Comparison of ENCODE assay signal across 8 cellular contexts in genomic region chr11:27699926-27700350, GRCh38. TPM values are rescaled to one million over a fixed set of nuclear protein-coding genes. Genes with fewer than 3 reads are reported as not detected.
DNase-seq lines count a peak whose midpoint lies in the region; ATAC-seq and TF ChIP-seq lines count a peak whose summit lies in the region.

No MANE protein-coding gene starts in this region.

- TF ChIP-seq POLR2A in testis (IDR thresholded peaks at IDR 0.05) = no peak

- DNase-seq in NCI-H1417 (lab: John Stamatoyannopoulos, UW) (peak in 2 of 3 experiments; percentile 51 to 55), NCI-H1417 treated with DMSO at 0.1 percent for 48 hours (lab: John Stamatoyannopoulos, UW) (no peak), ascending aorta (ENCODE audit: low spot score in 2 of 2) (no peak), testis (no peak), NCI-H1694 treated with DMSO at 0.1 percent for 48 hours (lab: John Stamatoyannopoulos, UW) (no peak)

- H3K4me1 ChIP-seq in ascending aorta (peaks cover 0 to 20% of the 10 kb centered on the region in 2 donors), liver (ENCODE audit: control insufficient read depth in 4 of 4, insufficient read depth in 4 of 4, low read length in 3 of 4) (peaks cover 11 to 31% (median 27%) of the 10 kb centered on the region in 4 donors), testis (peaks cover 22% of the 10 kb centered on the region)

- TF ChIP-seq CTCF in ascending aorta (IDR thresholded peaks at IDR 0.05) (no peak), liver (IDR thresholded peaks at IDR 0.05; ENCODE audit: low read depth, low read length, missing input control) (no peak), testis (IDR thresholded peaks at IDR 0.05) (no peak)

- H3K27ac ChIP-seq in ascending aorta (peak overlapping the region in 1 of 2 donors; percentile 16), liver (ENCODE audit: low read depth in 1 of 2, low read length in 2 of 2) (no peak overlapping the region), testis (no peak overlapping the region)

- no peak overlapping the region for H3K9ac ChIP-seq in liver (ENCODE audit: low read depth in 1 of 2, low read length in 2 of 2)

- H3K9me3 ChIP-seq in ascending aorta (no peaks in the 10 kb centered on the region), liver (ENCODE audit: control insufficient read depth in 4 of 4, low read length in 3 of 4) (no peaks in the 10 kb centered on the region), testis (no peaks in the 10 kb centered on the region)

- intact Hi-C loops in ascending aorta (cut with DNase I) (loop anchor here (2.0 to 5.0 kb wide), 4 partner anchors 407 to 1632 kb away; partner anchors contain the start of genes KIF18A and METTL15), testis (cut with DNase I; ENCODE audit: low total_unique reads) (no loop called here)

- ATAC-seq in HG02610 (IDR thresholded peaks at IDR 0.05; ENCODE audit: unreplicated experiment) = no peak
- ATAC-seq in GM21360 (IDR thresholded peaks at IDR 0.05; ENCODE audit: unreplicated experiment) = no peak

- TF ChIP-seq RAD21 in liver (IDR thresholded peaks at IDR 0.05) = no peak

- H3K27me3 ChIP-seq in ascending aorta (peaks cover 7% of the 10 kb centered on the region), liver (ENCODE audit: control insufficient read depth in 4 of 4, insufficient read depth in 4 of 4, low read length in 3 of 4) (peaks cover 0 to 12% (median 5%) of the 10 kb centered on the region in 4 donors), testis (no peaks in the 10 kb centered on the region)

- 2% methylated on average over 28 of the region's 28 CpGs for WGBS in liver
- 0 to 2% methylated on average over 3 to 28 of the region's 28 CpGs for WGBS in testis, 2 donors

- H3K36me3 ChIP-seq in ascending aorta = no peaks in the 10 kb centered on the region
- no peaks in the 10 kb centered on the region for H3K36me3 ChIP-seq in liver (ENCODE audit: control insufficient read depth in 4 of 4, insufficient read depth in 3 of 4, low read depth in 1 of 4, low read length in 3 of 4)
- H3K36me3 ChIP-seq in testis (ENCODE audit: low read depth, missing control alignments) = no peaks in the 10 kb centered on the region

- H3K4me3 ChIP-seq in ascending aorta = peak overlapping the region; percentile 75 to 79
- H3K4me3 ChIP-seq in liver (ENCODE audit: low read depth in 1 of 3, low read length in 3 of 3) = peak overlapping the region; percentile 23 to 67 (median 46)
- H3K4me3 ChIP-seq in testis = peak overlapping the region; percentile 40 to 47

TF ChIP-seq in liver, 16 proteins besides CTCF, POLR2A, EP300 and RAD21:
- no peak for TF ChIP-seq JUND (IDR thresholded peaks at IDR 0.05)
- TF ChIP-seq, protein P1, sequence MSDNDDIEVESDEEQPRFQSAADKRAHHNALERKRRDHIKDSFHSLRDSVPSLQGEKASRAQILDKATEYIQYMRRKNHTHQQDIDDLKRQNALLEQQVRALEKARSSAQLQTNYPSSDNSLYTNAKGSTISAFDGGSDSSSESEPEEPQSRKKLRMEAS (IDR thresholded peaks at IDR 0.05) = no peak
- no peak for TF ChIP-seq SP1 (IDR thresholded peaks at IDR 0.05)

RNA-seq across cellular contexts. Expression of gene BDNF, which starts 0.3 kb away (rescaled TPM):
- total RNA-seq in ascending aorta (4.7 TPM), liver (under 1 TPM; 0.08 to 0.28 TPM), testis (under 1 TPM; 0.62 to 0.87 TPM)
- polyA plus RNA-seq in liver (under 1 TPM; 0.03 to 0.06 TPM), testis (ENCODE audit: insufficient read depth, low read depth, low replicate concordance) (1.1 TPM)

Comparison
In these comparisons a context has a peak if more than half of its experiments do, and no peak if none do; other contexts are left out.
1. DNase-seq: peak in NCI-H1417 (2 of 3); none in NCI-H1417 treated with DMSO at 0.1 percent for 48 hours (single experiment), ascending aorta (0 of 2), testis (single experiment) and NCI-H1694 treated with DMSO at 0.1 percent for 48 hours (single experiment).
2. Peak in every context shown above with its lines, with median percentiles within 50 percentile points of each other: H3K4me3 ChIP-seq.